ENCODE assay signal across 23 cellular contexts in genomic region chr16:75045424-75045823, GRCh38. TPM values are rescaled to one million over a fixed set of nuclear protein-coding genes. Genes with fewer than 3 reads are reported as not detected.
DNase-seq lines count a peak whose midpoint lies in the region; ATAC-seq and TF ChIP-seq lines count a peak whose summit lies in the region.
"Had no signal": no experiment of that assay in that cellular context is flagged by ENCODE, and none has a peak within 500 bp of the region (broad histone marks: within the 10 kb centered on the region; RNA-seq: fewer than 3 reads in every experiment).

No MANE protein-coding gene starts in this region.

- no peak overlapping the region for H3K4me3 Mint-ChIP-seq in activated CD8-positive, alpha-beta memory T cell treated with anti-CD3 and anti-CD28 coated beads, Interleukin-2, amount 10 ng/mL, durations not matched to agents 7 days and 5 days
- H3K4me3 Mint-ChIP-seq: activated naive CD4-positive, alpha-beta T cell treated with anti-CD3 and anti-CD28 coated beads for 36 hours; CD4-positive, CD25-positive, alpha-beta regulatory T cell; natural killer cell had no signal

- DNase-seq in heart right ventricle = no peak
- DNase-seq in cardiac septum (ENCODE audit: low spot score) = no peak
- no peak for DNase-seq in esophagus squamous epithelium (lab: John Stamatoyannopoulos, UW)
- DNase-seq in sigmoid colon = no peak
- DNase-seq in vagina (ENCODE audit: extremely low spot score in 2 of 2) = no peak
- no peak for DNase-seq in ACHN
- no peak for DNase-seq in activated CD8-positive, alpha-beta memory T cell treated with anti-CD3 and anti-CD28 coated beads, Interleukin-2, amount 10 ng/mL, durations not matched to agents 7 days and 5 days
- DNase-seq: activated CD4-positive, alpha-beta T cell treated with anti-CD3 and anti-CD28 coated beads, Interleukin-2, amount 50 U/mL, for 4 hours; activated naive CD4-positive, alpha-beta T cell treated with anti-CD3 and anti-CD28 coated beads for 36 hours; activated T-cell treated with anti-CD3 and anti-CD28 coated beads for 4 hours; CD4-positive, CD25-positive, alpha-beta regulatory T cell; cerebellar nuclear complex; DMS53; effector memory CD4-positive, alpha-beta T cell; hippocampal formation; islet precursor cell; mesenchymal stem cell; natural killer cell; NCI-H748 treated with DMSO at 0.1 percent for 48 hours; OCI-M1; SIG-M5 had no signal

- WGBS in heart right ventricle, 2 donors = 35 to 47% methylated on average over 3 of the region's 3 CpGs
- 64% methylated on average over 3 of the region's 3 CpGs for WGBS in esophagus squamous epithelium, 2 donors
- 75 to 81% methylated on average over 3 of the region's 3 CpGs for whole genome bisulfite sequencing in sigmoid colon, 2 donors

- no peaks in the 10 kb centered on the region for H3K9me3 Mint-ChIP-seq in activated CD8-positive, alpha-beta memory T cell treated with anti-CD3 and anti-CD28 coated beads, Interleukin-2, amount 10 ng/mL, durations not matched to agents 7 days and 5 days (ENCODE audit: low read depth)
- H3K9me3 Mint-ChIP-seq: activated naive CD4-positive, alpha-beta T cell treated with anti-CD3 and anti-CD28 coated beads for 36 hours; CD4-positive, CD25-positive, alpha-beta regulatory T cell; natural killer cell had no signal

- H3K36me3 Mint-ChIP-seq in activated CD8-positive, alpha-beta memory T cell treated with anti-CD3 and anti-CD28 coated beads, Interleukin-2, amount 10 ng/mL, durations not matched to agents 7 days and 5 days = peaks cover 16% of the 10 kb centered on the region
- H3K36me3 Mint-ChIP-seq: CD4-positive, CD25-positive, alpha-beta regulatory T cell; natural killer cell had no signal

- no peaks in the 10 kb centered on the region for H3K27me3 Mint-ChIP-seq in activated CD8-positive, alpha-beta memory T cell treated with anti-CD3 and anti-CD28 coated beads, Interleukin-2, amount 10 ng/mL, durations not matched to agents 7 days and 5 days
- H3K27me3 Mint-ChIP-seq: CD4-positive, CD25-positive, alpha-beta regulatory T cell had no signal

- TF ChIP-seq EP300 in sigmoid colon (IDR thresholded peaks at IDR 0.05) = no peak

- H3K27me3 ChIP-seq in heart right ventricle = no peaks in the 10 kb centered on the region
- no peaks in the 10 kb centered on the region for H3K27me3 ChIP-seq in esophagus squamous epithelium
- no peaks in the 10 kb centered on the region for H3K27me3 ChIP-seq in sigmoid colon
- H3K27me3 ChIP-seq in vagina = no peaks in the 10 kb centered on the region
- H3K27me3 ChIP-seq: testis had no signal

- peaks cover 5% of the 10 kb centered on the region for H3K4me1 Mint-ChIP-seq in activated CD8-positive, alpha-beta memory T cell treated with anti-CD3 and anti-CD28 coated beads, Interleukin-2, amount 10 ng/mL, durations not matched to agents 7 days and 5 days
- H3K4me1 Mint-ChIP-seq: natural killer cell had no signal

- no peak for TF ChIP-seq POLR2A in esophagus squamous epithelium (IDR thresholded peaks at IDR 0.05)
- no peak for TF ChIP-seq POLR2A in sigmoid colon (IDR thresholded peaks at IDR 0.05)
- no peak for TF ChIP-seq POLR2A in vagina (IDR thresholded peaks at IDR 0.05)

- H3K9me3 ChIP-seq in heart right ventricle = no peaks in the 10 kb centered on the region
- no peaks in the 10 kb centered on the region for H3K9me3 ChIP-seq in esophagus squamous epithelium
- no peaks in the 10 kb centered on the region for H3K9me3 ChIP-seq in sigmoid colon
- no peaks in the 10 kb centered on the region for H3K9me3 ChIP-seq in vagina
- H3K9me3 ChIP-seq: testis had no signal

- H3K27ac ChIP-seq in heart right ventricle = peak overlapping the region; percentile 23 to 84 (median 68)
- H3K27ac ChIP-seq in esophagus squamous epithelium = peak overlapping the region; percentile 15 to 77 (median 62)
- H3K27ac ChIP-seq in sigmoid colon = peak overlapping the region; percentile 64 to 78 (median 70)
- H3K27ac ChIP-seq in vagina = peak overlapping the region; percentile 50

- H3K36me3 ChIP-seq in heart right ventricle = no peaks in the 10 kb centered on the region
- H3K36me3 ChIP-seq in esophagus squamous epithelium = no peaks in the 10 kb centered on the region
- no peaks in the 10 kb centered on the region for H3K36me3 ChIP-seq in sigmoid colon
- H3K36me3 ChIP-seq in vagina = no peaks in the 10 kb centered on the region

- peak overlapping the region in 1 of 10 donors; percentile 15 for H3K4me3 ChIP-seq in heart right ventricle
- H3K4me3 ChIP-seq in esophagus squamous epithelium = no peak overlapping the region
- H3K4me3 ChIP-seq in sigmoid colon = no peak overlapping the region
- H3K4me3 ChIP-seq in vagina = no peak overlapping the region
- H3K4me3 ChIP-seq: testis had no signal

- in situ Hi-C loops in ACHN (cut with HindIII; ENCODE audit: low pct_ligation_motif_present, low pct_unique_long_range_greater_than_20kb, low sequenced_read_pairs) = no loop called here

- peaks cover 22 to 78% (median 55%) of the 10 kb centered on the region in 9 donors for H3K4me1 ChIP-seq in heart right ventricle
- peaks cover 13 to 72% (median 42%) of the 10 kb centered on the region in 3 donors for H3K4me1 ChIP-seq in esophagus squamous epithelium
- peaks cover 0 to 68% (median 58%) of the 10 kb centered on the region in 4 donors for H3K4me1 ChIP-seq in sigmoid colon
- H3K4me1 ChIP-seq in vagina = peaks cover 50% of the 10 kb centered on the region

- TF ChIP-seq CTCF in heart right ventricle (IDR thresholded peaks at IDR 0.05) (no peak), esophagus squamous epithelium (IDR thresholded peaks at IDR 0.05) (no peak), sigmoid colon (IDR thresholded peaks at IDR 0.05) (no peak), vagina (IDR thresholded peaks at IDR 0.05) (no peak)

- CTCF ChIA-PET in activated CD8-positive, alpha-beta memory T cell treated with anti-CD3 and anti-CD28 coated beads, Interleukin-2, amount 10 ng/mL, durations not matched to agents 7 days and 5 days (lab: Charles Lee) = interaction anchor here (1.1 kb wide), 1 partner anchor 66 kb away, joined by 3 read pairs; no protein-coding TSS in a partner anchor

- no peak overlapping the region for H3K27ac Mint-ChIP-seq in activated CD8-positive, alpha-beta memory T cell treated with anti-CD3 and anti-CD28 coated beads, Interleukin-2, amount 10 ng/mL, durations not matched to agents 7 days and 5 days
- H3K27ac Mint-ChIP-seq: activated naive CD4-positive, alpha-beta T cell treated with anti-CD3 and anti-CD28 coated beads for 36 hours; natural killer cell had no signal

- ATAC-seq in heart right ventricle (no peak), GM21367 (IDR thresholded peaks at IDR 0.05; ENCODE audit: unreplicated experiment) (no peak)
- ATAC-seq in activated CD8-positive, alpha-beta memory T cell treated with anti-CD3 and anti-CD28 coated beads, Interleukin-2, amount 10 ng/mL, durations not matched to agents 7 days and 5 days = no peak
- ATAC-seq: natural killer cell had no signal

- intact Hi-C loops in heart right ventricle (cut with DNase I) = loop anchor here in 2 of 10 donors (5.0 kb wide), 2 partner anchors 43 to 67 kb away; no protein-coding TSS in a partner anchor
- intact Hi-C loops in cardiac septum (cut with DNase I) = loop anchor here (2.0 kb wide), 2 partner anchors 47 to 63 kb away; partner anchors contain the start of gene ZNRF1
- intact Hi-C loops in esophagus squamous epithelium (cut with DNase I) = no loop called here
- intact Hi-C loops in sigmoid colon (cut with DNase I) = loop anchor here (10.0 kb wide), 1 partner anchor 59 kb away; no protein-coding TSS in a partner anchor
- intact Hi-C loops in vagina (cut with DNase I) = no loop called here

RNA-seq across cellular contexts. Expression of gene ZNRF1, which starts 46.6 kb away (rescaled TPM):
- 10 to 100 TPM; 16.7 to 30.8 (median 21.5) TPM for total RNA-seq in heart right ventricle
- polyA plus RNA-seq in heart right ventricle = 10 to 100 TPM; 13.1 to 20.0 TPM
- 31.3 TPM for total RNA-seq in cardiac septum
- total RNA-seq in esophagus squamous epithelium = 10 to 100 TPM; 28.0 to 67.4 (median 33.5) TPM
- total RNA-seq in sigmoid colon = 10 to 100 TPM; 16.9 to 33.0 (median 22.3) TPM
- 10 to 100 TPM; 10.6 to 12.2 (median 11.4) TPM for polyA plus RNA-seq in sigmoid colon
- total RNA-seq in vagina = 20.1 TPM
- 10 to 100 TPM; 16.1 to 22.5 TPM for total RNA-seq in activated CD8-positive, alpha-beta memory T cell treated with anti-CD3 and anti-CD28 coated beads, Interleukin-2, amount 10 ng/mL, durations not matched to agents 7 days and 5 days

Comparison
In these comparisons a context has a peak if more than half of its experiments do, and no peak if none do; other contexts are left out.
1. intact Hi-C loops: an anchor here in cardiac septum (2.0 kb wide) and sigmoid colon (10.0 kb wide); none called in esophagus squamous epithelium and vagina.